Comparison of ENCODE assay signal across 20 cellular contexts in genomic region chrY:9001231-9001630, GRCh38.
"Had no signal": no experiment of that assay in that cellular context is flagged by ENCODE, and none has a peak within 500 bp of the region (broad histone marks: within the 10 kb centered on the region; RNA-seq: fewer than 3 reads in every experiment).

No MANE protein-coding gene starts in this region.

- H3K4me3 ChIP-seq: cardiac muscle cell, dorsolateral prefrontal cortex, gastrocnemius medialis, heart left ventricle, neural progenitor cell, ovary, spleen, testis, upper lobe of left lung had no signal

- DNase-seq: activated B cell treated with CpG ODN at 0.5 μM for 24 hours; activated CD4-positive, alpha-beta memory T cell treated with anti-CD3 and anti-CD28 coated beads, Interleukin-2, amount 10 ng/mL, durations not matched to agents 7 days and 5 days; activated CD4-positive, alpha-beta T cell treated with anti-CD3 and anti-CD28 coated beads for 4 hours; activated CD8-positive, alpha-beta memory T cell treated with anti-CD3 and anti-CD28 coated beads, Interleukin-2, amount 10 ng/mL, durations not matched to agents 7 days and 5 days; dorsolateral prefrontal cortex; mesendoderm; naive thymus-derived CD4-positive, alpha-beta T cell; ovary; spleen; stimulated activated CD4-positive, alpha-beta T cell treated with anti-CD3 and anti-CD28 coated beads, Interleukin-4, amount 100 ng/mL, for 4 hours; T-cell; testis; upper lobe of left lung had no signal

- ATAC-seq: activated CD8-positive, alpha-beta memory T cell treated with anti-CD3 and anti-CD28 coated beads, Interleukin-2, amount 10 ng/mL, durations not matched to agents 7 days and 5 days; esophagus mucosa; gastrocnemius medialis; naive thymus-derived CD4-positive, alpha-beta T cell; sciatic nerve; stimulated activated memory B cell treated with anti-CD40 and anti-IgM and Interleukin-4, amounts not matched to agents 10 μg/mL and 1 μg/mL and 100 μg/mL, for 72 hours; T-cell had no signal
